ENCODE assay signal across 14 cellular contexts in the genomic region with DNA sequence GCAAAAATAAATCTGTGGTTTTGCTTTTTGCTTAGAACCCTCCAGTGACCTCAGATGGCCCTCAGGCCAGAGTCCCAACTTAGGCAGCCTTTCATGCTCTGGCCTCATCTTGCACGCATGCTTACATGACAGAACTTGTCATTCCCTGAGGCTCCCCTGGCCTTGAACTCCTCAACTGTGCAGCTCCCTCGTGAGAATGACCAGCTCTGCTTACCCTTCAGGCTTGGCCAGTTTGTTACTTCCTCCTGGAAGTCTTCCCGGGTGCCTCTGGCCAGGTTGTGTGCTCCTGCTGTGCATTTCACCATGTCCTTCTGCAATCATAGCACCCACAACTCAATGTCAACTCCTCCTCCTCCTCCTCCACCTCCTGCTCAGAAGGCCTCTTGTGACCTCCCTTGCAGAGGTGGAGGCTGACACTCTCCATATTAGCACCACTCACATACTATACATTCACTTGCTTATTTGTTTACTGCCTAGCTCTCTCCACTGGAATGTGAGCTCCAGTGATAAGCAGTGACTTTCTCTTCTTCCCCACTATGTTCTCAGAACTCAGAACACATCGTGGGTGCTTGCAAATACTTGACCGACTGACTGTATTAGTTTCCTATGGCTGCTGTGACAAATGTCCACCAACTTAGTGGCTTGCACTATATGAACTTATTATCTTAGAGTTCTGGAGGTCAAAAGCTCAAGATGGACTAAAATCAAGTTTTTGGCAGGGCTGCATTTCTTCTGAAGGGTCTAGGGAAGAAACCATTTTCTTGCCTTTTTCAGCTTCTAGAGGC. TPM values are rescaled to one million over a fixed set of nuclear protein-coding genes. Genes with fewer than 3 reads are reported as not detected.
DNase-seq lines count a peak whose midpoint lies in the region; ATAC-seq lines count a peak whose summit lies in the region.
"Had no signal": no experiment of that assay in that cellular context is flagged by ENCODE, and none has a peak within 500 bp of the region (broad histone marks: within the 10 kb centered on the region; RNA-seq: fewer than 3 reads in every experiment).

No MANE protein-coding gene starts in this region.

- no peaks in the 10 kb centered on the region for H3K27me3 Mint-ChIP-seq in CD8-positive, alpha-beta memory T cell
- H3K27me3 Mint-ChIP-seq in activated naive CD8-positive, alpha-beta T cell treated with anti-CD3 and anti-CD28 coated beads, Interleukin-2, amount 10 ng/mL, durations not matched to agents 7 days and 5 days: no peaks in the 10 kb centered on the region

- H3K27ac Mint-ChIP-seq in CD8-positive, alpha-beta memory T cell: peak overlapping the region; percentile 39 to 96 (median 86)
- peak overlapping the region; percentile 49 for H3K27ac Mint-ChIP-seq in activated naive CD8-positive, alpha-beta T cell treated with anti-CD3 and anti-CD28 coated beads, Interleukin-2, amount 10 ng/mL, durations not matched to agents 7 days and 5 days

- H3K4me3 ChIP-seq in CD8-positive, alpha-beta memory T cell (ENCODE audit: low read length): no peak overlapping the region

- H3K4me1 ChIP-seq in CD8-positive, alpha-beta memory T cell (ENCODE audit: insufficient read depth, low read length): peaks cover 83% of the 10 kb centered on the region

- peaks cover 15% of the 10 kb centered on the region for H3K36me3 ChIP-seq in CD8-positive, alpha-beta memory T cell (ENCODE audit: insufficient read depth, low read length)
- H3K36me3 ChIP-seq: BE2C had no signal

- H3K36me3 Mint-ChIP-seq in CD8-positive, alpha-beta memory T cell: peaks cover 0 to 88% (median 16%) of the 10 kb centered on the region in 3 donors
- peaks cover 58% of the 10 kb centered on the region for H3K36me3 Mint-ChIP-seq in activated naive CD8-positive, alpha-beta T cell treated with anti-CD3 and anti-CD28 coated beads, Interleukin-2, amount 10 ng/mL, durations not matched to agents 7 days and 5 days

- no peak for ATAC-seq in activated naive CD8-positive, alpha-beta T cell treated with anti-CD3 and anti-CD28 coated beads, Interleukin-2, amount 10 ng/mL, durations not matched to agents 7 days and 5 days (ENCODE audit: low read depth)
- ATAC-seq in HG03571 (IDR thresholded peaks at IDR 0.05; ENCODE audit: unreplicated experiment) (no peak), HG02981 (IDR thresholded peaks at IDR 0.05; ENCODE audit: unreplicated experiment) (no peak), HG02938 (IDR thresholded peaks at IDR 0.05; ENCODE audit: unreplicated experiment) (no peak)

- no peaks in the 10 kb centered on the region for H3K9me3 Mint-ChIP-seq in CD8-positive, alpha-beta memory T cell
- no peaks in the 10 kb centered on the region for H3K9me3 Mint-ChIP-seq in activated naive CD8-positive, alpha-beta T cell treated with anti-CD3 and anti-CD28 coated beads, Interleukin-2, amount 10 ng/mL, durations not matched to agents 7 days and 5 days

- peak; percentile 32 to 51 for DNase-seq in AML-193 (lab: John Stamatoyannopoulos, UW)
- no peak for DNase-seq in CD8-positive, alpha-beta memory T cell
- DNase-seq in activated naive CD8-positive, alpha-beta T cell treated with anti-CD3 and anti-CD28 coated beads, Interleukin-2, amount 10 ng/mL, durations not matched to agents 7 days and 5 days: no peak
- DNase-seq in iris pigment epithelial cell (ENCODE audit: low read depth): peak; percentile 30
- no peak for DNase-seq in mesenteric fat pad (ENCODE audit: low spot score)
- DNase-seq: amygdala, BE2C, H7, MV-4-11, NCI-H446, T1000 had no signal

- CTCF ChIA-PET in CD8-positive, alpha-beta memory T cell (lab: Charles Lee): interaction anchor here (0.6 to 1.4 kb wide), 3 partner anchors 16 to 104 kb away, joined by 3 to 6 read pairs (median 3); no protein-coding TSS in a partner anchor

- no peaks in the 10 kb centered on the region for H3K27me3 ChIP-seq in CD8-positive, alpha-beta memory T cell (ENCODE audit: insufficient read depth, low read length, poor library complexity, severe bottlenecking)
- H3K27me3 ChIP-seq: BE2C had no signal

- POLR2A ChIA-PET in CD8-positive, alpha-beta memory T cell (lab: Charles Lee): no interaction called here
- POLR2A ChIA-PET in activated naive CD8-positive, alpha-beta T cell treated with anti-CD3 and anti-CD28 coated beads, Interleukin-2, amount 10 ng/mL, durations not matched to agents 7 days and 5 days (lab: Charles Lee): interaction anchor here (1.4 kb wide), 1 partner anchor 22 kb away, joined by 4 read pairs; no protein-coding TSS in a partner anchor

- peaks cover 78 to 86% (median 78%) of the 10 kb centered on the region in 3 donors for H3K4me1 Mint-ChIP-seq in CD8-positive, alpha-beta memory T cell
- H3K4me1 Mint-ChIP-seq in activated naive CD8-positive, alpha-beta T cell treated with anti-CD3 and anti-CD28 coated beads, Interleukin-2, amount 10 ng/mL, durations not matched to agents 7 days and 5 days: peaks cover 31% of the 10 kb centered on the region

- no peak overlapping the region for H3K27ac ChIP-seq in CD8-positive, alpha-beta memory T cell (ENCODE audit: low read depth, low read length)

- H3K4me3 Mint-ChIP-seq in CD8-positive, alpha-beta memory T cell: peak overlapping the region in 1 of 7 donors; percentile 51
- no peak overlapping the region for H3K4me3 Mint-ChIP-seq in activated naive CD8-positive, alpha-beta T cell treated with anti-CD3 and anti-CD28 coated beads, Interleukin-2, amount 10 ng/mL, durations not matched to agents 7 days and 5 days

- H3K9me3 ChIP-seq in CD8-positive, alpha-beta memory T cell (ENCODE audit: low read length): no peaks in the 10 kb centered on the region
- H3K9me3 ChIP-seq: BE2C had no signal

RNA-seq across cellular contexts. Expression of gene RCSD1, which starts 41.9 kb away (rescaled TPM):
- 10 to 100 TPM; 45.9 to 47.9 TPM for total RNA-seq in CD8-positive, alpha-beta memory T cell
- polyA plus RNA-seq in CD8-positive, alpha-beta memory T cell: 171 TPM
- 100 to 1,000 TPM; 131 to 133 TPM for total RNA-seq in activated naive CD8-positive, alpha-beta T cell treated with anti-CD3 and anti-CD28 coated beads, Interleukin-2, amount 10 ng/mL, durations not matched to agents 7 days and 5 days
- total RNA-seq in mesenteric fat pad: 12.7 TPM

RNA-seq across cellular contexts. Expression of gene MPZL1, which starts 49.9 kb away (rescaled TPM):
- total RNA-seq in CD8-positive, alpha-beta memory T cell: 10 to 100 TPM; 15.6 to 17.9 TPM
- 8.2 TPM for polyA plus RNA-seq in CD8-positive, alpha-beta memory T cell
- total RNA-seq in activated naive CD8-positive, alpha-beta T cell treated with anti-CD3 and anti-CD28 coated beads, Interleukin-2, amount 10 ng/mL, durations not matched to agents 7 days and 5 days: 1 to 10 TPM; 8.5 to 9.3 TPM
- 132 TPM for total RNA-seq in mesenteric fat pad

Comparison
In these comparisons a context has a peak if more than half of its experiments do, and no peak if none do; other contexts are left out.
1. DNase-seq: peak in AML-193 (2 of 2) and iris pigment epithelial cell (single experiment); none in CD8-positive, alpha-beta memory T cell (0 of 5), activated naive CD8-positive, alpha-beta T cell treated with anti-CD3 and anti-CD28 coated beads, Interleukin-2, amount 10 ng/mL, durations not matched to agents 7 days and 5 days (single experiment) and mesenteric fat pad (single experiment).